ENCODE assay signal across 1 cellular context in genomic region chr17:75524971-75525805, GRCh38.
TF ChIP-seq lines count a peak whose summit lies in the region.

TSS of gene LLGL2 (plus strand) at chr17:75525697. CDS start at chr17:75543427, 17,730 bp downstream.

TF ChIP-seq in HCT116, 20 proteins besides CTCF, POLR2A, EP300 and RAD21 (continued from another document):
- TF ChIP-seq ATF3 (IDR thresholded peaks at IDR 0.05): no peak
- peak; percentile 6 for TF ChIP-seq TCF7L2 (IDR thresholded peaks at IDR 0.05; ENCODE audit: borderline replicate concordance, extremely low read depth, insufficient read depth, insufficient read length)
